In genomic region chr20:42118001-42118400, GRCh38 we compare ENCODE assay signal across 27 cellular contexts.
A peak's percentile ranks its signal among the peaks of the same experiment; 100 is the strongest.
DNase-seq lines count a peak whose midpoint lies in the region; ATAC-seq, FAIRE-seq and TF ChIP-seq lines count a peak whose summit lies in the region.
"Had no signal": no experiment of that assay in that cellular context is flagged by ENCODE, and none has a peak within 500 bp of the region (broad histone marks: within the 10 kb centered on the region; RNA-seq: fewer than 3 reads in every experiment).

No MANE protein-coding gene starts in this region.

- H4K8ac ChIP-seq in H1 (ENCODE audit: extremely low read depth, insufficient read depth, low read length) (no peak overlapping the region), mesendoderm (ENCODE audit: low read depth, low read length) (no peak overlapping the region), neuronal stem cell (ENCODE audit: low read depth, low read length) (no peak overlapping the region)

- H3K23ac ChIP-seq in H1 (ENCODE audit: insufficient read length) = no peak overlapping the region
- H3K23ac ChIP-seq in mesendoderm (ENCODE audit: low read length) = no peak overlapping the region
- no peak overlapping the region for H3K23ac ChIP-seq in neuronal stem cell (ENCODE audit: low read depth, low read length, poor library complexity)

- FAIRE-seq in H1 (lab: Jason Lieb, UNC) = no peak
- FAIRE-seq: A204.1, GM12878, GM12892, GM18507 had no signal

- H4K91ac ChIP-seq in H1 (replicated peaks; ENCODE audit: insufficient read length, low read length) (no peak overlapping the region), neuronal stem cell (ENCODE audit: low read depth, low read length, poor library complexity) (no peak overlapping the region)

- no peaks in the 10 kb centered on the region for H3K4me1 ChIP-seq in HEK293 (ENCODE audit: control insufficient read depth, insufficient read depth, low read length)
- peaks cover 0 to 3% (median 0%) of the 10 kb centered on the region in 4 experiments; a peak in 2 of 7 replicates for H3K4me1 ChIP-seq in H1 (replicated peaks in 1 of 4; ENCODE audit: control insufficient read depth in 3 of 4, insufficient read depth in 4 of 4, low read length in 3 of 4)
- H3K4me1 ChIP-seq in mesendoderm (ENCODE audit: control insufficient read depth, low read depth, low read length) = peaks cover 6% of the 10 kb centered on the region
- H3K4me1 ChIP-seq in neuronal stem cell (ENCODE audit: control insufficient read depth in 2 of 2, insufficient read depth in 1 of 2, low read depth in 1 of 2, low read length in 2 of 2) = peaks cover 0 to 9% of the 10 kb centered on the region in 2 donors
- H3K4me1 ChIP-seq: BE2C, BLaER1 had no signal

- H3K9me3 ChIP-seq in HEK293 (ENCODE audit: control insufficient read depth, insufficient read depth, low read depth, low read length) = no peaks in the 10 kb centered on the region
- H3K9me3 ChIP-seq in H1 (ENCODE audit: insufficient read depth in 2 of 2, low read depth in 1 of 2, low read length in 1 of 2) = no peaks in the 10 kb centered on the region
- no peaks in the 10 kb centered on the region for H3K9me3 ChIP-seq in neuronal stem cell (replicated peaks in 1 of 2; ENCODE audit: control insufficient read depth in 2 of 2, insufficient read depth in 1 of 2, low read depth in 1 of 2, low read length in 2 of 2)
- H3K9me3 ChIP-seq: BE2C, BLaER1 had no signal

- no peaks in the 10 kb centered on the region for H3K79me1 ChIP-seq in H1 (ENCODE audit: low read depth, low read length)
- H3K79me1 ChIP-seq in mesendoderm (ENCODE audit: low read length) = no peaks in the 10 kb centered on the region
- H3K79me1 ChIP-seq in neuronal stem cell (ENCODE audit: low read depth, low read length) = no peaks in the 10 kb centered on the region

- DNase-seq in H1 (ENCODE audit: low read depth in 1 of 2, low spot score in 2 of 2) = no peak
- DNase-seq in mesendoderm = no peak
- DNase-seq in neuronal stem cell (ENCODE audit: low spot score) = no peak
- no peak for DNase-seq in NCI-H2107 (lab: John Stamatoyannopoulos, UW)
- DNase-seq in effector CD8-positive, alpha-beta T cell (lab: John Stamatoyannopoulos, UW) = no peak
- DNase-seq: 8988T; ACHN; BE2C; C1 segment of cervical spinal cord; CD4-positive, alpha-beta memory T cell; CD4-positive, CD25-positive, alpha-beta regulatory T cell; CD8-positive, alpha-beta memory T cell; COR-L47; DMS 273 treated with DMSO at 0.1 percent for 48 hours; DMS153; DMS53; DMS79; DND-41; EL; GDM1 had no signal

- H2BK15ac ChIP-seq in H1 (ENCODE audit: low read length) (no peak overlapping the region), mesendoderm (replicated peaks; ENCODE audit: low read depth) (no peak overlapping the region), neuronal stem cell (ENCODE audit: low read length) (no peak overlapping the region)

- H3K4me3 ChIP-seq in HEK293 (ENCODE audit: low read depth, low read length) (no peak overlapping the region), H1 (ENCODE audit: extremely low read depth in 1 of 4, insufficient read depth in 2 of 4, low read depth in 3 of 4, low read length in 4 of 4) (no peak overlapping the region), mesendoderm (ENCODE audit: low read length) (no peak overlapping the region), neuronal stem cell (ENCODE audit: low read length in 2 of 2) (no peak overlapping the region)
- H3K4me3 ChIP-seq: BLaER1, GM12878 had no signal

- H3K14ac ChIP-seq in H1 (ENCODE audit: insufficient read length) = no peak overlapping the region
- no peak overlapping the region for H3K14ac ChIP-seq in neuronal stem cell (ENCODE audit: low read length)

- WGBS in H1 (ENCODE audit: extremely low coverage in 1 of 2, insufficient coverage in 1 of 2, insufficient read length in 1 of 2, insufficient replicate concordance in 2 of 2, low coverage in 1 of 2, low lambda C conversion rate in 2 of 2, missing lambda C conversion rate in 1 of 2), 2 experiments = 90% methylated on average over 7 of the region's 7 CpGs; no CpG with 5 or more reads in 1 of the 2 experiments
- no CpG with 5 or more reads among the region's 7 CpGs for WGBS in mesendoderm (ENCODE audit: extremely low coverage, insufficient coverage, low lambda C conversion rate)
- 100% methylated on average over 1 of the region's 7 CpGs; no CpG with 5 or more reads in 1 of the 2 donors for WGBS in neuronal stem cell (ENCODE audit: extremely low coverage in 2 of 2, insufficient read length in 2 of 2, insufficient replicate concordance in 1 of 2), 2 donors

- CTCF ChIA-PET in HEK293 (lab: Yijun Ruan, JAX) (no interaction called here), H1 (lab: Charles Lee; ENCODE audit: partially characterized antibody) (no interaction called here)

- H2AFZ ChIP-seq in H1 (ENCODE audit: low read length) (no peak overlapping the region), neuronal stem cell (ENCODE audit: low read length) (no peak overlapping the region)

- TF ChIP-seq POLR2A in H1 (IDR thresholded peaks at IDR 0.05; ENCODE audit: control extremely low read depth in 1 of 2, low read depth in 2 of 2, low read length in 2 of 2) = no peak

- H4K5ac ChIP-seq in H1 (ENCODE audit: insufficient read length, low read depth, low read length) (no peak overlapping the region), mesendoderm (ENCODE audit: low read length) (no peak overlapping the region)

- no peak for TF ChIP-seq EP300 in H1 (IDR thresholded peaks at IDR 0.05; ENCODE audit: borderline replicate concordance in 1 of 2, low read depth in 2 of 2, low read length in 2 of 2)

- H2AK5ac ChIP-seq in H1 (ENCODE audit: low read depth, low read length) = no peak overlapping the region
- H2AK5ac ChIP-seq in mesendoderm (ENCODE audit: low read length) = peak overlapping the region; percentile 43
- no peak overlapping the region for H2AK5ac ChIP-seq in neuronal stem cell (ENCODE audit: low read depth, low read length)

- no peak overlapping the region for H3K18ac ChIP-seq in H1 (ENCODE audit: extremely low read depth, low read length)
- no peak overlapping the region for H3K18ac ChIP-seq in mesendoderm (ENCODE audit: low read length)
- peak overlapping the region; percentile 0 for H3K18ac ChIP-seq in neuronal stem cell (ENCODE audit: low read length)

- TF ChIP-seq CTCF in HEK293 (tag by site-specific recombination; IDR thresholded peaks at IDR 0.05) (no peak), H1 (IDR thresholded peaks at IDR 0.05; ENCODE audit: control extremely low read depth in 1 of 3, insufficient read depth in 1 of 3, low read depth in 1 of 3, low read length in 3 of 3) (no peak)

- no peak overlapping the region for H3K27ac ChIP-seq in HEK293 (ENCODE audit: extremely low read depth, low read depth, low read length)
- H3K27ac ChIP-seq in H1 (ENCODE audit: low read depth, low read length) = no peak overlapping the region
- peak overlapping the region; percentile 41 for H3K27ac ChIP-seq in mesendoderm (ENCODE audit: low read depth, low read length)
- H3K27ac ChIP-seq in neuronal stem cell (replicated peaks; ENCODE audit: low read length) = no peak overlapping the region
- H3K27ac ChIP-seq: BLaER1 had no signal

- no peak overlapping the region for H3K4ac ChIP-seq in H1 (replicated peaks; ENCODE audit: insufficient read length, low read depth, low read length)
- H3K4ac ChIP-seq in mesendoderm (ENCODE audit: low read depth, low read length) = no peak overlapping the region
- H3K4ac ChIP-seq in neuronal stem cell (ENCODE audit: low read length) = no peak overlapping the region

- H3K56ac ChIP-seq in H1 (replicated peaks; ENCODE audit: insufficient read length, low read depth, low read length) (no peak overlapping the region), mesendoderm (ENCODE audit: low read length) (peak overlapping the region; percentile 25)

- H3K9ac ChIP-seq in H1 (replicated peaks in 1 of 4; ENCODE audit: extremely low read depth in 1 of 4, low read depth in 3 of 4, low read length in 3 of 4) = no peak overlapping the region
- no peak overlapping the region for H3K9ac ChIP-seq in mesendoderm (ENCODE audit: low read length)
- no peak overlapping the region for H3K9ac ChIP-seq in neuronal stem cell (ENCODE audit: low read depth, low read length, poor library complexity)
- H3K9ac ChIP-seq: BLaER1 had no signal

- no peak overlapping the region for H2BK120ac ChIP-seq in H1 (replicated peaks; ENCODE audit: low read depth, low read length)
- H2BK120ac ChIP-seq in mesendoderm (ENCODE audit: low read depth, low read length) = no peak overlapping the region
- no peak overlapping the region for H2BK120ac ChIP-seq in neuronal stem cell (ENCODE audit: low read depth, low read length)

- POLR2A ChIA-PET in HEK293 (lab: Yijun Ruan, JAX) = no interaction called here
- POLR2A ChIA-PET in H1 (lab: Charles Lee; ENCODE audit: partially characterized antibody) = no interaction called here

- no peak for ATAC-seq in HG03108 (IDR thresholded peaks at IDR 0.05; ENCODE audit: unreplicated experiment)
- ATAC-seq: GM12878 had no signal

- H3K4me2 ChIP-seq in H1 (ENCODE audit: insufficient read depth in 1 of 2, low read depth in 2 of 2, low read length in 2 of 2) = no peak overlapping the region; a peak in 1 of 4 replicates
- no peak overlapping the region for H3K4me2 ChIP-seq in mesendoderm (ENCODE audit: low read length)
- no peak overlapping the region for H3K4me2 ChIP-seq in neuronal stem cell (ENCODE audit: insufficient read depth, low read length, poor library complexity, severe bottlenecking)
- H3K4me2 ChIP-seq: BLaER1 had no signal

- TF ChIP-seq RAD21 in H1 (IDR thresholded peaks at IDR 0.05 in 1 of 2, conservative IDR thresholded peaks at IDR 0.05 in 1 of 2; ENCODE audit: low read depth in 2 of 2, low read length in 2 of 2) = no peak

- H2BK20ac ChIP-seq in H1 (ENCODE audit: low read length) = peak overlapping the region; percentile 9; the same call in 1 of the 2 replicates

- H3K79me2 ChIP-seq in H1 (ENCODE audit: control insufficient read depth in 1 of 2, insufficient read depth in 2 of 2, low read length in 2 of 2) (no peaks in the 10 kb centered on the region), mesendoderm (ENCODE audit: control insufficient read depth, insufficient read depth, low read length) (no peaks in the 10 kb centered on the region)

- no peaks in the 10 kb centered on the region for H4K20me1 ChIP-seq in H1 (replicated peaks in 1 of 2; ENCODE audit: control insufficient read depth in 1 of 2, insufficient read depth in 2 of 2, low read length in 2 of 2)
- H4K20me1 ChIP-seq: BLaER1 had no signal

- H2BK5ac ChIP-seq in H1 (ENCODE audit: low read depth, low read length) (no peak overlapping the region; the same call in 1 of the 2 replicates), mesendoderm (ENCODE audit: low read length) (peak overlapping the region; percentile 5), neuronal stem cell (ENCODE audit: low read length) (no peak overlapping the region)

- H3K36me3 ChIP-seq in HEK293 (ENCODE audit: control insufficient read depth in 2 of 2, insufficient read depth in 1 of 2, low read length in 2 of 2) (no peaks in the 10 kb centered on the region), H1 (ENCODE audit: control insufficient read depth in 2 of 4, insufficient read depth in 4 of 4, low read length in 3 of 4) (no peaks in the 10 kb centered on the region), mesendoderm (ENCODE audit: control insufficient read depth, insufficient read depth, low read length) (no peaks in the 10 kb centered on the region), neuronal stem cell (replicated peaks in 1 of 2; ENCODE audit: control insufficient read depth in 2 of 2, insufficient read depth in 2 of 2, low read length in 2 of 2) (no peaks in the 10 kb centered on the region)
- H3K36me3 ChIP-seq: BE2C, BLaER1 had no signal

- H3K23me2 ChIP-seq in H1 (ENCODE audit: low read depth, low read length) = no peaks in the 10 kb centered on the region

- H3K27me3 ChIP-seq in H1 (replicated peaks in 1 of 4; ENCODE audit: control insufficient read depth in 3 of 4, extremely low read depth in 1 of 4, insufficient read depth in 3 of 4, low read length in 3 of 4) = no peaks in the 10 kb centered on the region
- H3K27me3 ChIP-seq in mesendoderm (ENCODE audit: insufficient read depth, low read length, poor library complexity) = no peaks in the 10 kb centered on the region
- H3K27me3 ChIP-seq in neuronal stem cell (ENCODE audit: control insufficient read depth in 3 of 3, insufficient read depth in 3 of 3, low read depth in 1 of 3, low read length in 3 of 3) = no peaks in the 10 kb centered on the region
- H3K27me3 ChIP-seq: BE2C, BLaER1 had no signal

- H2BK12ac ChIP-seq in H1 (ENCODE audit: low read depth, low read length) (peak overlapping the region; percentile 64; the same call in 1 of the 2 replicates), neuronal stem cell (ENCODE audit: low read length) (no peak overlapping the region)

Comparison
In these comparisons a context has a peak if more than half of its experiments do, and no peak if none do; other contexts are left out.
1. Of the 6 proteins assayed by ChIP-seq in both HEK293 and H1: peak only in HEK293: ATF2; only in H1: none; in both: none; in neither: 5.